13 cellular contexts compared by ENCODE assay signal in genomic region chr16:88306860-88307545, GRCh38.
DNase-seq lines count a peak whose midpoint lies in the region; ATAC-seq, FAIRE-seq and TF ChIP-seq lines count a peak whose summit lies in the region.
"Had no signal": no experiment of that assay in that cellular context is flagged by ENCODE, and none has a peak within 500 bp of the region (broad histone marks: within the 10 kb centered on the region; RNA-seq: fewer than 3 reads in every experiment).

No MANE protein-coding gene starts in this region.

- H3F3A ChIP-seq in MM.1S (ENCODE audit: insufficient read depth, low read length) = no peaks in the 10 kb centered on the region

- H3K9me3 ChIP-seq in left ventricle myocardium inferior (replicated peaks) = peaks cover 21% of the 10 kb centered on the region
- H3K9me3 ChIP-seq in skeletal muscle tissue (ENCODE audit: control insufficient read depth in 3 of 3, low read length in 3 of 3) = no peaks in the 10 kb centered on the region
- no peaks in the 10 kb centered on the region for H3K9me3 ChIP-seq in MM.1S (replicated peaks; ENCODE audit: insufficient read depth, low read length)

- H3K4me1 ChIP-seq in left ventricle myocardium inferior = no peaks in the 10 kb centered on the region
- H3K4me1 ChIP-seq in skeletal muscle tissue (ENCODE audit: control insufficient read depth in 3 of 3, insufficient read depth in 3 of 3, low read length in 3 of 3) = peaks cover 36 to 50% (median 46%) of the 10 kb centered on the region in 3 donors
- H3K4me1 ChIP-seq in MM.1S (ENCODE audit: low read length) = no peaks in the 10 kb centered on the region
- H3K4me1 ChIP-seq: breast epithelium had no signal

- H3K9me2 ChIP-seq in MM.1S (replicated peaks; ENCODE audit: insufficient read depth, low read length) = no peaks in the 10 kb centered on the region

- no peak for TF ChIP-seq POLR2A in H54 (IDR thresholded peaks at IDR 0.05; ENCODE audit: low read depth, low read length)

- no peak overlapping the region for H3K4me2 ChIP-seq in MM.1S (ENCODE audit: low read depth, low read length)

- H3K79me2 ChIP-seq in MM.1S (ENCODE audit: low read length) = no peaks in the 10 kb centered on the region

- H4K20me1 ChIP-seq in MM.1S (ENCODE audit: insufficient read depth, low read length) = no peaks in the 10 kb centered on the region

- H2AFZ ChIP-seq in MM.1S (ENCODE audit: low read length) = no peak overlapping the region

- H3K27me3 ChIP-seq in left ventricle myocardium inferior (ENCODE audit: low read depth) (peaks cover 71% of the 10 kb centered on the region), skeletal muscle tissue (ENCODE audit: control insufficient read depth in 3 of 3, insufficient read depth in 3 of 3, low read length in 3 of 3) (peaks cover 12 to 45% (median 19%) of the 10 kb centered on the region in 3 donors), MM.1S (replicated peaks; ENCODE audit: insufficient read depth, low read length) (peaks cover 37% of the 10 kb centered on the region)
- H3K27me3 ChIP-seq: breast epithelium had no signal

- H3K4me3 ChIP-seq in left ventricle myocardium inferior = no peak overlapping the region
- H3K4me3 ChIP-seq in skeletal muscle tissue (ENCODE audit: low read length in 3 of 3) = no peak overlapping the region
- no peak overlapping the region for H3K4me3 ChIP-seq in MM.1S (ENCODE audit: low read length)
- H3K4me3 ChIP-seq: breast epithelium, heart right ventricle had no signal

- H3K9ac ChIP-seq in skeletal muscle tissue (ENCODE audit: low read depth in 1 of 3, low read length in 3 of 3) = no peak overlapping the region
- H3K9ac ChIP-seq in MM.1S (ENCODE audit: low read length) = no peak overlapping the region

- DNase-seq in H54 (ENCODE audit: insufficient read length, low spot score) = peak; percentile 61
- peak; percentile 99 for DNase-seq in amniotic epithelial cell (ENCODE audit: low read depth)
- peak; percentile 7 for DNase-seq in left ventricle myocardium inferior
- DNase-seq in MM.1S = no peak
- DNase-seq: DMS53, heart right ventricle, NCI-H345, occipital lobe had no signal

- intact Hi-C loops in left ventricle myocardium inferior (cut with micrococcal nuclease) = no loop called here

- H3K27ac ChIP-seq in left ventricle myocardium inferior (replicated peaks) (no peak overlapping the region), skeletal muscle tissue (ENCODE audit: low read depth, low read length) (peak overlapping the region; percentile 41), MM.1S (ENCODE audit: low read length) (no peak overlapping the region)

- no peak for FAIRE-seq in H54 (lab: Jason Lieb, UNC)

- TF ChIP-seq CTCF in left ventricle myocardium inferior (IDR thresholded peaks at IDR 0.05; ENCODE audit: borderline replicate concordance) (no peak), MM.1S (IDR thresholded peaks at IDR 0.05; ENCODE audit: low read length) (no peak)

- no peak for ATAC-seq in HG02885 (IDR thresholded peaks at IDR 0.05; ENCODE audit: poor library complexity, unreplicated experiment)
- ATAC-seq in GM19395 (IDR thresholded peaks at IDR 0.05; ENCODE audit: unreplicated experiment) = no peak
- ATAC-seq in HG02938 (IDR thresholded peaks at IDR 0.05; ENCODE audit: unreplicated experiment) = no peak

- no peaks in the 10 kb centered on the region for H3K36me3 ChIP-seq in left ventricle myocardium inferior
- H3K36me3 ChIP-seq in skeletal muscle tissue (ENCODE audit: control insufficient read depth in 3 of 3, insufficient read depth in 3 of 3, low read length in 3 of 3) = no peaks in the 10 kb centered on the region
- no peaks in the 10 kb centered on the region for H3K36me3 ChIP-seq in MM.1S (replicated peaks; ENCODE audit: insufficient read depth, low read length)
- H3K36me3 ChIP-seq: breast epithelium, heart right ventricle had no signal
